ENCODE assay signal across 2 cellular contexts in genomic region chr6:149495349-149496016, GRCh38. TPM values are rescaled to one million over a fixed set of nuclear protein-coding genes. Genes with fewer than 3 reads are reported as not detected.
"Had no signal": no experiment of that assay in that cellular context is flagged by ENCODE, and none has a peak within 500 bp of the region (broad histone marks: within the 10 kb centered on the region; RNA-seq: fewer than 3 reads in every experiment).

No MANE protein-coding gene starts in this region.

RNA-seq across cellular contexts. Expression of gene ZC3H12D, which starts 10.7 kb away (rescaled TPM):
- total RNA-seq: lung microvascular endothelial cell, SJSA1 had no signal
